8 cellular contexts compared by ENCODE assay signal in the genomic region with DNA sequence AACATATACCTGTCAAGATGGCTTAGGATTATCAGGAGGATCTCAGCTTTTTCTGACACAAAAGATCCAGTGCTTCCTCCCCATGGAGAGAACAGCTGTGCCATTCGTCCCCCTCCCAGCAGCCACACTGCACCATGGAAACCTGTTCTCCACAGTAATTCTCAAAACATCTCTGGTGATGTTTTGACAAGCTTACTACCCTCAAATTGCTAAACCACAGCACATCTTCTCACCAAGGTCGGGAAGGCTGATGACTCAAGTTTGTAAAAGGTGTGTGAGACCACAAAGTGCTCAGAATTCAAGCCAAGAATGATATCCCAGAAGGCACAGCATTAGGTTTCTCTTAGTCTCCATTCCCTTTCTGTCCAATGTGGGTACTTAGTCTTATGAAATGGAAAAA. TPM values are rescaled to one million over a fixed set of nuclear protein-coding genes. Genes with fewer than 3 reads are reported as not detected.
DNase-seq lines count a peak whose midpoint lies in the region; ATAC-seq and TF ChIP-seq lines count a peak whose summit lies in the region.

No MANE protein-coding gene starts in this region.

- POLR2A ChIA-PET in IMR-90 (lab: Charles Lee; ENCODE audit: unreplicated experiment): no interaction called here

- DNase-seq in IMR-90 (peak; percentile 61), foreskin keratinocyte (peak; percentile 98 to 99), iPS-NIHi11 (ENCODE audit: low spot score) (no peak), medulla oblongata (ENCODE audit: extremely low spot score) (no peak), upper lobe of right lung (no peak), aorta (no peak)

- H4K5ac ChIP-seq in IMR-90 (ENCODE audit: low read depth, low read length): no peak overlapping the region

- H3K9ac ChIP-seq in IMR-90 (ENCODE audit: low read depth, low read length): no peak overlapping the region

- H3K9me3 ChIP-seq in IMR-90 (ENCODE audit: control insufficient read depth, insufficient read depth, low read length) (no peaks in the 10 kb centered on the region), upper lobe of right lung (no peaks in the 10 kb centered on the region), aorta (ENCODE audit: control insufficient read depth, low read length) (no peaks in the 10 kb centered on the region)

- no peak overlapping the region for H4K8ac ChIP-seq in IMR-90 (ENCODE audit: low read depth in 2 of 2, low read length in 2 of 2)

- no peak overlapping the region for H3K4me3 ChIP-seq in IMR-90 (ENCODE audit: insufficient read depth, low read depth, low read length)
- H3K4me3 ChIP-seq in upper lobe of right lung: no peak overlapping the region
- no peak overlapping the region for H3K4me3 ChIP-seq in aorta (ENCODE audit: low read length in 2 of 2)

- H3K36me3 ChIP-seq in IMR-90 (ENCODE audit: control insufficient read depth, insufficient read depth, low read length): no peaks in the 10 kb centered on the region
- no peaks in the 10 kb centered on the region for H3K36me3 ChIP-seq in upper lobe of right lung
- H3K36me3 ChIP-seq in aorta (ENCODE audit: control insufficient read depth in 1 of 2, insufficient read depth in 2 of 2, low read length in 1 of 2): no peaks in the 10 kb centered on the region

- no peak overlapping the region for H3K23ac ChIP-seq in IMR-90 (ENCODE audit: low read depth, low read length)

- no peak overlapping the region for H4K91ac ChIP-seq in IMR-90 (ENCODE audit: insufficient read depth, low read depth, low read length)

- no peak overlapping the region for H2BK5ac ChIP-seq in IMR-90 (ENCODE audit: low read depth, low read length, poor library complexity, severe bottlenecking)

- no peaks in the 10 kb centered on the region for H4K20me1 ChIP-seq in IMR-90 (ENCODE audit: insufficient read depth, low read length)

- no peak overlapping the region for H3K27ac ChIP-seq in IMR-90 (ENCODE audit: insufficient read depth, low read length)
- H3K27ac ChIP-seq in foreskin keratinocyte: peak overlapping the region; percentile 95
- H3K27ac ChIP-seq in upper lobe of right lung: no peak overlapping the region
- H3K27ac ChIP-seq in aorta (ENCODE audit: low read depth in 1 of 2, low read length in 2 of 2): no peak overlapping the region

- no peak overlapping the region for H3K56ac ChIP-seq in IMR-90 (ENCODE audit: extremely low read depth, insufficient read depth, low read length)

- H2AFZ ChIP-seq in IMR-90 (replicated peaks; ENCODE audit: low read length, poor library complexity): no peak overlapping the region

- no peak overlapping the region for H2AK5ac ChIP-seq in IMR-90 (ENCODE audit: low read depth, low read length)

- no peak overlapping the region for H3K4ac ChIP-seq in IMR-90 (ENCODE audit: low read depth, low read length)

- no peak for TF ChIP-seq RAD21 in IMR-90 (IDR thresholded peaks at IDR 0.05; ENCODE audit: low read length)

- no peak overlapping the region for H3K14ac ChIP-seq in IMR-90 (replicated peaks; ENCODE audit: low read depth, low read length)

- dilution Hi-C loops in IMR-90 (cut with HindIII; ENCODE audit: low sequenced_read_pairs, unreplicated experiment): no loop called here

- H3K79me1 ChIP-seq in IMR-90 (ENCODE audit: low read depth in 1 of 2, low read length in 2 of 2): no peaks in the 10 kb centered on the region

- H3K4me1 ChIP-seq in IMR-90 (ENCODE audit: control insufficient read depth, insufficient read depth, low read length) (peaks cover 2% of the 10 kb centered on the region; the same call in 1 of the 2 replicates), foreskin keratinocyte (peaks cover 52% of the 10 kb centered on the region), upper lobe of right lung (peaks cover 6% of the 10 kb centered on the region), aorta (ENCODE audit: control insufficient read depth in 1 of 2, insufficient read depth in 2 of 2, low read length in 2 of 2) (no peaks in the 10 kb centered on the region)

- ATAC-seq in GM18519 (IDR thresholded peaks at IDR 0.05; ENCODE audit: low FRiP score, unreplicated experiment): peak; percentile 77
- ATAC-seq in GM21825 (IDR thresholded peaks at IDR 0.05; ENCODE audit: unreplicated experiment): peak; percentile 63
- ATAC-seq in IMR-90 (ENCODE audit: low read depth): no peak
- ATAC-seq in foreskin keratinocyte: peak; percentile 62
- no peak for ATAC-seq in upper lobe of right lung
- ATAC-seq in aorta (ENCODE audit: low FRiP score): no peak

- H3K27me3 ChIP-seq in IMR-90 (ENCODE audit: control insufficient read depth, insufficient read depth, low read length) (no peaks in the 10 kb centered on the region; the same call in none of the 2 replicates), foreskin keratinocyte (no peaks in the 10 kb centered on the region), upper lobe of right lung (no peaks in the 10 kb centered on the region), aorta (ENCODE audit: control insufficient read depth in 1 of 2, insufficient read depth in 2 of 2, low read length in 1 of 2) (no peaks in the 10 kb centered on the region)

- no peak overlapping the region for H2BK15ac ChIP-seq in IMR-90 (ENCODE audit: low read depth, low read length)

- no peak overlapping the region for H3K4me2 ChIP-seq in IMR-90 (ENCODE audit: low read depth, low read length)

- H2BK20ac ChIP-seq in IMR-90 (ENCODE audit: low read depth, low read length): no peak overlapping the region

- WGBS in IMR-90 (ENCODE audit: extremely low coverage in 2 of 2, insufficient read length in 1 of 2), 2 experiments: no CpG with 5 or more reads among the region's 2 CpGs
- 87 to 89% methylated on average over 2 of the region's 2 CpGs for WGBS in aorta, 2 donors

- no peak overlapping the region for H3K18ac ChIP-seq in IMR-90 (ENCODE audit: low read depth, low read length)

- in situ Hi-C loops in IMR-90 (cut with MboI; ENCODE audit: low sequenced_read_pairs): no loop called here

- no peak for TF ChIP-seq POLR2A in IMR-90 (IDR thresholded peaks at IDR 0.05; ENCODE audit: low read depth, low read length)

- no peak for TF ChIP-seq CTCF in IMR-90 (conservative IDR thresholded peaks at IDR 0.05; ENCODE audit: low read depth, low read length)
- TF ChIP-seq CTCF in foreskin keratinocyte (conservative IDR thresholded peaks at IDR 0.05): peak; percentile 19
- no peak for TF ChIP-seq CTCF in upper lobe of right lung (IDR thresholded peaks at IDR 0.05)

- BruUV-seq in IMR-90 (replicated peaks; lab: Mats Ljungman, UMichigan): no TSS peak

- H2BK120ac ChIP-seq in IMR-90 (ENCODE audit: low read depth, low read length): no peak overlapping the region

- H3K9me1 ChIP-seq in IMR-90 (ENCODE audit: insufficient read depth, low read length): 0 out of 2 replicates have a peak, but pooled peaks cover 4% of the 10 kb centered on the region

- intact Hi-C loops in IMR-90 (cut with micrococcal nuclease): loop anchor here (5.0 kb wide), 1 partner anchor 363 kb away; no protein-coding TSS in a partner anchor
- intact Hi-C loops in upper lobe of right lung (cut with DNase I): no loop called here
- intact Hi-C loops in aorta (cut with DNase I): no loop called here

- CTCF ChIA-PET in IMR-90 (lab: Yijun Ruan, JAX): interaction anchor here (1.6 kb wide), 1 partner anchor 42 kb away, joined by 3 read pairs; no protein-coding TSS in a partner anchor

- no peak overlapping the region for H2AK9ac ChIP-seq in IMR-90 (replicated peaks; ENCODE audit: low read depth, low read length, poor library complexity)

TF ChIP-seq in IMR-90, 13 proteins besides CTCF, POLR2A, EP300 and RAD21:
- TF ChIP-seq NFE2L2 (IDR thresholded peaks at IDR 0.05; ENCODE audit: low read depth, low read length) (no peak), CEBPB (IDR thresholded peaks at IDR 0.05; ENCODE audit: low read depth, low read length) (no peak), RCOR1 (IDR thresholded peaks at IDR 0.05; ENCODE audit: insufficient replicate concordance, low read length) (no peak), CHD1 (IDR thresholded peaks at IDR 0.05; ENCODE audit: low read depth, low read length) (no peak), BHLHE40 (IDR thresholded peaks at IDR 0.05; ENCODE audit: low read depth, low read length) (no peak)

RNA-seq across cellular contexts. Expression of a gene that starts 3.9 kb away (rescaled TPM):
- total RNA-seq in IMR-90 (2012; rRNA removed): 6.4 and 6.5 TPM in 2 replicates
- 4.1 and 5.0 TPM in 2 replicates for polyA plus RNA-seq in IMR-90 (2012; rRNA removed)
- 1.9 and 2.0 TPM in 2 replicates for polyA plus RNA-seq in IMR-90 (2012; cell fraction: cytosol; rRNA removed)
- polyA plus RNA-seq in IMR-90 (2012; cell fraction: nucleus; rRNA removed; ENCODE audit: low replicate concordance): 0.77 and 1.9 TPM in 2 replicates
- total RNA-seq in foreskin keratinocyte: 57.5 and 75.2 TPM in 2 replicates
- polyA plus RNA-seq in foreskin keratinocyte: 47.0 and 70.7 TPM in 2 replicates
- total RNA-seq in upper lobe of right lung: 8.1 TPM
- 1 to 10 TPM; 3.9 to 5.1 TPM for total RNA-seq in aorta
- polyA plus RNA-seq in aorta: 1 to 10 TPM; 2.0 to 2.1 TPM

Comparison
In these comparisons a context has a peak if more than half of its experiments do, and no peak if none do; other contexts are left out.
1. ATAC-seq: peak in GM18519 (single experiment), GM21825 (single experiment) and foreskin keratinocyte (single experiment); none in IMR-90 (single experiment), upper lobe of right lung (single experiment) and aorta (single experiment).
2. DNase-seq: peak in IMR-90 (single experiment) and foreskin keratinocyte (2 of 2); none in iPS-NIHi11 (single experiment), medulla oblongata (single experiment), upper lobe of right lung (single experiment) and aorta (0 of 2).